14 cellular contexts compared by ENCODE assay signal in genomic region chr17:45108595-45109521, GRCh38. TPM values are rescaled to one million over a fixed set of nuclear protein-coding genes. Genes with fewer than 3 reads are reported as not detected.
DNase-seq lines count a peak whose midpoint lies in the region; ATAC-seq and TF ChIP-seq lines count a peak whose summit lies in the region.
"Had no signal": no experiment of that assay in that cellular context is flagged by ENCODE, and none has a peak within 500 bp of the region (broad histone marks: within the 10 kb centered on the region; RNA-seq: fewer than 3 reads in every experiment).

No MANE protein-coding gene starts in this region.

- no peak overlapping the region; the same call in 1 of the 2 replicates for H3K27ac ChIP-seq in Panc1 (ENCODE audit: low read length)
- peak overlapping the region; percentile 12 for H3K27ac ChIP-seq in endodermal cell (ENCODE audit: low read depth, low read length)
- peak overlapping the region; percentile 55 for H3K27ac ChIP-seq in muscle layer of colon (ENCODE audit: low read depth, low read length)
- H3K27ac ChIP-seq: colonic mucosa had no signal

- no peaks in the 10 kb centered on the region for H3K27me3 ChIP-seq in BE2C
- no peaks in the 10 kb centered on the region for H3K27me3 ChIP-seq in Panc1 (ENCODE audit: control insufficient read depth, insufficient read depth, low read length)
- no peaks in the 10 kb centered on the region for H3K27me3 ChIP-seq in endodermal cell (ENCODE audit: control insufficient read depth, insufficient read depth, low read length, poor library complexity, severe bottlenecking)
- no peaks in the 10 kb centered on the region for H3K27me3 ChIP-seq in muscle layer of colon (ENCODE audit: control insufficient read depth in 1 of 2, insufficient read depth in 2 of 2, low read length in 2 of 2)
- H3K27me3 ChIP-seq: colonic mucosa had no signal

- H3K36me3 Mint-ChIP-seq in endodermal cell (ENCODE audit: low read depth): peaks cover 30% of the 10 kb centered on the region
- peaks cover 71% of the 10 kb centered on the region for H3K36me3 Mint-ChIP-seq in Calu3 (ENCODE audit: insufficient read depth, unreplicated experiment)

- no peak overlapping the region for H3K4me3 Mint-ChIP-seq in endodermal cell
- no peak overlapping the region for H3K4me3 Mint-ChIP-seq in Calu3 (ENCODE audit: low read depth, unreplicated experiment)
- H3K4me3 Mint-ChIP-seq: B cell, T-cell had no signal

- H3K27ac Mint-ChIP-seq in endodermal cell (peak overlapping the region; percentile 74), Calu3 (ENCODE audit: unreplicated experiment) (no peak overlapping the region)
- H3K27ac Mint-ChIP-seq: T-cell had no signal

- TF ChIP-seq CTCF in BE2C (IDR thresholded peaks at IDR 0.05; ENCODE audit: low read depth, low read length) (peak; percentile 20; the same call in 1 of the 2 replicates), Panc1 (IDR thresholded peaks at IDR 0.05) (no peak; the same call in 1 of the 2 replicates), endodermal cell (conservative IDR thresholded peaks at IDR 0.05) (no peak), Calu3 (IDR thresholded peaks at IDR 0.05; ENCODE audit: unreplicated experiment) (no peak)

- H3K36me3 ChIP-seq in BE2C (peaks cover 49% of the 10 kb centered on the region), Panc1 (ENCODE audit: control insufficient read depth, insufficient read depth, low read length) (no peaks in the 10 kb centered on the region), endodermal cell (ENCODE audit: control insufficient read depth, insufficient read depth, low read length) (peaks cover 38% of the 10 kb centered on the region), muscle layer of colon (ENCODE audit: insufficient read depth, low read length) (peaks cover 72% of the 10 kb centered on the region)

- H3K4me1 ChIP-seq in BE2C (no peaks in the 10 kb centered on the region; the same call in 1 of the 2 replicates), Panc1 (ENCODE audit: control insufficient read depth, insufficient read depth, low read length) (peaks cover 13% of the 10 kb centered on the region), endodermal cell (ENCODE audit: control insufficient read depth, insufficient read depth, low read length) (no peaks in the 10 kb centered on the region), muscle layer of colon (ENCODE audit: insufficient read depth, low read length) (peaks cover 34% of the 10 kb centered on the region)
- H3K4me1 ChIP-seq: colonic mucosa had no signal

- in situ Hi-C loops in Panc1 (cut with HindIII; ENCODE audit: low pct_unique_long_range_greater_than_20kb, low sequenced_read_pairs): no loop called here

- H3K4me1 Mint-ChIP-seq in endodermal cell (no peaks in the 10 kb centered on the region), Calu3 (ENCODE audit: low read depth, unreplicated experiment) (no peaks in the 10 kb centered on the region)
- H3K4me1 Mint-ChIP-seq: T-cell had no signal

- POLR2A ChIA-PET in Panc1 (lab: Charles Lee): no interaction called here

- H3K9ac ChIP-seq in endodermal cell (ENCODE audit: extremely low read depth, low read length, poor library complexity, severe bottlenecking) (no peak overlapping the region), muscle layer of colon (ENCODE audit: low read length) (no peak overlapping the region)

- CTCF ChIA-PET in Panc1 (lab: Charles Lee) (interaction anchor here (1.5 kb wide), 1 partner anchor 24 kb away, joined by 3 read pairs; the partner anchor contains the start of gene PLCD3), Calu3 (lab: Charles Lee) (interaction anchor here (1.1 to 1.7 kb wide), 3 partner anchors 24 to 110 kb away, joined by 3 to 12 read pairs (median 7); partner anchors contain the start of gene ACBD4)

- intact Hi-C loops in Panc1 (cut with micrococcal nuclease; ENCODE audit: unreplicated experiment) (no loop called here), Calu3 (cut with micrococcal nuclease; ENCODE audit: unreplicated experiment) (loop anchor here (2.0 kb wide), 1 partner anchor 22 kb away; no protein-coding TSS in a partner anchor)

- H3K9me3 ChIP-seq in BE2C (no peaks in the 10 kb centered on the region), Panc1 (ENCODE audit: control insufficient read depth, insufficient read depth, low read depth, low read length) (no peaks in the 10 kb centered on the region), endodermal cell (ENCODE audit: control insufficient read depth, low read length) (no peaks in the 10 kb centered on the region), muscle layer of colon (ENCODE audit: low read length) (no peaks in the 10 kb centered on the region)
- H3K9me3 ChIP-seq: colonic mucosa had no signal

- H3K27me3 Mint-ChIP-seq in endodermal cell (ENCODE audit: insufficient read depth) (no peaks in the 10 kb centered on the region), Calu3 (ENCODE audit: unreplicated experiment) (no peaks in the 10 kb centered on the region)
- H3K27me3 Mint-ChIP-seq: B cell, T-cell had no signal

- 90 to 94% methylated on average over 7 to 12 of the region's 12 CpGs for WGBS in endodermal cell (ENCODE audit: insufficient coverage in 1 of 2, insufficient read length in 1 of 2), 2 experiments

- BruUV-seq in Panc1 (replicated peaks; lab: Mats Ljungman, UMichigan) (no TSS peak), Calu3 (replicated peaks; lab: Mats Ljungman, UMichigan) (no TSS peak)

- ATAC-seq in Panc1 (peak; percentile 37), GM21723 (IDR thresholded peaks at IDR 0.05; ENCODE audit: unreplicated experiment) (no peak), HG03280 (IDR thresholded peaks at IDR 0.05; ENCODE audit: unreplicated experiment) (no peak), GM18858 (IDR thresholded peaks at IDR 0.05; ENCODE audit: unreplicated experiment) (no peak)

- H3K4me3 ChIP-seq in BE2C (ENCODE audit: low read depth, low read length): no peak overlapping the region
- H3K4me3 ChIP-seq in Panc1 (ENCODE audit: low read depth in 2 of 2, low read length in 2 of 2): no peak overlapping the region
- H3K4me3 ChIP-seq in endodermal cell (ENCODE audit: low read length): no peak overlapping the region
- H3K4me3 ChIP-seq in muscle layer of colon (ENCODE audit: low read depth in 1 of 2, low read length in 2 of 2): no peak overlapping the region
- H3K4me3 ChIP-seq: colonic mucosa, skin epidermis had no signal

- H3K9me3 Mint-ChIP-seq in endodermal cell: no peaks in the 10 kb centered on the region
- H3K9me3 Mint-ChIP-seq in Calu3 (ENCODE audit: low read depth, unreplicated experiment): no peaks in the 10 kb centered on the region
- H3K9me3 Mint-ChIP-seq: T-cell had no signal

- no peak for DNase-seq in BE2C
- no peak for DNase-seq in Panc1 (ENCODE audit: low read depth, low spot score)
- DNase-seq in endodermal cell: no peak
- no peak for DNase-seq in Calu3
- DNase-seq: activated gamma-delta T cell treated with Interleukin-2 at 50 U/mL for 16 hours, colonic mucosa, NCI-H1436, T-cell had no signal

RNA-seq across cellular contexts. Expression of gene PLCD3, which starts 23.5 kb away (rescaled TPM):
- 99.9 TPM for polyA plus RNA-seq in BE2C (2012; ENCODE audit: insufficient read depth, insufficient read length, low read depth)
- total RNA-seq in Panc1 (2021; ENCODE audit: unreplicated experiment) (125 TPM), endodermal cell (10 to 100 TPM; 34.8 to 42.9 TPM), Calu3 (2022) (34.4 and 64.3 TPM in 2 replicates)
- 158 TPM for polyA plus RNA-seq in Panc1 (2012; ENCODE audit: insufficient read length)
- polyA plus RNA-seq in endodermal cell (2013, experiment 1 of 2): 16.1 TPM
- polyA plus RNA-seq in endodermal cell (2013, experiment 2 of 2): 20.9 TPM

RNA-seq across cellular contexts. Expression of gene ACBD4, which starts 26.6 kb away (rescaled TPM):
- 3.1 TPM for polyA plus RNA-seq in BE2C (2012; ENCODE audit: insufficient read depth, insufficient read length, low read depth)
- total RNA-seq in Panc1 (2021; ENCODE audit: unreplicated experiment) (7.7 TPM), endodermal cell (10 to 100 TPM; 17.4 to 19.5 TPM), Calu3 (2022) (21.8 and 23.2 TPM in 2 replicates)
- 10.3 TPM for polyA plus RNA-seq in Panc1 (2012; ENCODE audit: insufficient read length)
- polyA plus RNA-seq in endodermal cell (2013, experiment 1 of 2): 6.8 TPM
- 6.0 TPM for polyA plus RNA-seq in endodermal cell (2013, experiment 2 of 2)

RNA-seq across cellular contexts. Expression of gene HEXIM1, which starts 39.4 kb away (rescaled TPM):
- 61.7 TPM for polyA plus RNA-seq in BE2C (2012; ENCODE audit: insufficient read depth, insufficient read length, low read depth)
- total RNA-seq in Panc1 (2021; ENCODE audit: unreplicated experiment) (59.1 TPM), endodermal cell (10 to 100 TPM; 37.0 to 39.2 TPM), Calu3 (2022) (57.2 and 64.7 TPM in 2 replicates)
- 80.0 TPM for polyA plus RNA-seq in Panc1 (2012; ENCODE audit: insufficient read length)
- 20.1 TPM for polyA plus RNA-seq in endodermal cell (2013, experiment 1 of 2)
- 19.4 TPM for polyA plus RNA-seq in endodermal cell (2013, experiment 2 of 2)

RNA-seq across cellular contexts. Expression of gene NMT1, which starts 47.7 kb away (rescaled TPM):
- 327 TPM for polyA plus RNA-seq in BE2C (2012; ENCODE audit: insufficient read depth, insufficient read length, low read depth)
- 105 TPM for total RNA-seq in Panc1 (2021; ENCODE audit: unreplicated experiment)
- 141 TPM for polyA plus RNA-seq in Panc1 (2012; ENCODE audit: insufficient read length)
- 100 to 1,000 TPM; 122 to 136 TPM for total RNA-seq in endodermal cell
- polyA plus RNA-seq in endodermal cell (2013, experiment 1 of 2): 112 TPM
- polyA plus RNA-seq in endodermal cell (2013, experiment 2 of 2): 98.6 TPM
- 185 and 216 TPM in 2 replicates for total RNA-seq in Calu3 (2022)

RNA-seq across cellular contexts. Expression of gene HEXIM2, which starts 52.8 kb away (rescaled TPM):
- 15.9 TPM for polyA plus RNA-seq in BE2C (2012; ENCODE audit: insufficient read depth, insufficient read length, low read depth)
- total RNA-seq in Panc1 (2021; ENCODE audit: unreplicated experiment): 4.5 TPM
- 10.5 TPM for polyA plus RNA-seq in Panc1 (2012; ENCODE audit: insufficient read length)
- 10 to 100 TPM; 12.9 to 13.1 TPM for total RNA-seq in endodermal cell
- 8.6 TPM for polyA plus RNA-seq in endodermal cell (2013, experiment 1 of 2)
- polyA plus RNA-seq in endodermal cell (2013, experiment 2 of 2): 7.7 TPM
- total RNA-seq in Calu3 (2022): 16.3 and 17.1 TPM in 2 replicates
